Comparison of ENCODE assay signal across 1 cellular context in genomic region chr5:39400711-39401385, GRCh38.
TF ChIP-seq lines count a peak whose summit lies in the region.

No MANE protein-coding gene starts in this region.

TF ChIP-seq in SK-N-SH, 30 proteins besides CTCF, POLR2A, EP300 and RAD21 (continued from another document):
- TF ChIP-seq USF1 (IDR thresholded peaks at IDR 0.05; ENCODE audit: borderline replicate concordance, low read depth), result no peak
- no peak for TF ChIP-seq RFX5 (IDR thresholded peaks at IDR 0.05; ENCODE audit: low read length)
- no peak for TF ChIP-seq TAF1 (IDR thresholded peaks at IDR 0.05; ENCODE audit: borderline replicate concordance, low read depth, low read length)
- no peak for TF ChIP-seq MXI1 (IDR thresholded peaks at IDR 0.05; ENCODE audit: low read depth, low read length)
- TF ChIP-seq EZH2phosphoT487 (IDR thresholded peaks at IDR 0.05; ENCODE audit: borderline replicate concordance, low read depth), result no peak
- no peak for TF ChIP-seq RXRA (IDR thresholded peaks at IDR 0.05; ENCODE audit: borderline replicate concordance, low read depth)
- TF ChIP-seq, protein P1, sequence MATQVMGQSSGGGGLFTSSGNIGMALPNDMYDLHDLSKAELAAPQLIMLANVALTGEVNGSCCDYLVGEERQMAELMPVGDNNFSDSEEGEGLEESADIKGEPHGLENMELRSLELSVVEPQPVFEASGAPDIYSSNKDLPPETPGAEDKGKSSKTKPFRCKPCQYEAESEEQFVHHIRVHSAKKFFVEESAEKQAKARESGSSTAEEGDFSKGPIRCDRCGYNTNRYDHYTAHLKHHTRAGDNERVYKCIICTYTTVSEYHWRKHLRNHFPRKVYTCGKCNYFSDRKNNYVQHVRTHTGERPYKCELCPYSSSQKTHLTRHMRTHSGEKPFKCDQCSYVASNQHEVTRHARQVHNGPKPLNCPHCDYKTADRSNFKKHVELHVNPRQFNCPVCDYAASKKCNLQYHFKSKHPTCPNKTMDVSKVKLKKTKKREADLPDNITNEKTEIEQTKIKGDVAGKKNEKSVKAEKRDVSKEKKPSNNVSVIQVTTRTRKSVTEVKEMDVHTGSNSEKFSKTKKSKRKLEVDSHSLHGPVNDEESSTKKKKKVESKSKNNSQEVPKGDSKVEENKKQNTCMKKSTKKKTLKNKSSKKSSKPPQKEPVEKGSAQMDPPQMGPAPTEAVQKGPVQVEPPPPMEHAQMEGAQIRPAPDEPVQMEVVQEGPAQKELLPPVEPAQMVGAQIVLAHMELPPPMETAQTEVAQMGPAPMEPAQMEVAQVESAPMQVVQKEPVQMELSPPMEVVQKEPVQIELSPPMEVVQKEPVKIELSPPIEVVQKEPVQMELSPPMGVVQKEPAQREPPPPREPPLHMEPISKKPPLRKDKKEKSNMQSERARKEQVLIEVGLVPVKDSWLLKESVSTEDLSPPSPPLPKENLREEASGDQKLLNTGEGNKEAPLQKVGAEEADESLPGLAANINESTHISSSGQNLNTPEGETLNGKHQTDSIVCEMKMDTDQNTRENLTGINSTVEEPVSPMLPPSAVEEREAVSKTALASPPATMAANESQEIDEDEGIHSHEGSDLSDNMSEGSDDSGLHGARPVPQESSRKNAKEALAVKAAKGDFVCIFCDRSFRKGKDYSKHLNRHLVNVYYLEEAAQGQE (IDR thresholded peaks at IDR 0.05; ENCODE audit: low read depth, low read length), result no peak
- no peak for TF ChIP-seq POLR2AphosphoS5 (IDR thresholded peaks at IDR 0.05; ENCODE audit: low read depth, low read length)
- TF ChIP-seq GABPA (IDR thresholded peaks at IDR 0.05; ENCODE audit: low read depth), result no peak
- no peak for TF ChIP-seq TEAD4 (IDR thresholded peaks at IDR 0.05; ENCODE audit: borderline replicate concordance, insufficient read depth)
- TF ChIP-seq NRF1 (IDR thresholded peaks at IDR 0.05; ENCODE audit: low read depth, low read length), result no peak
- TF ChIP-seq CHD2 (IDR thresholded peaks at IDR 0.05; ENCODE audit: low read length, partially characterized antibody), result no peak
- TF ChIP-seq SMC3 (IDR thresholded peaks at IDR 0.05; ENCODE audit: low read depth, low read length), result no peak
- TF ChIP-seq USF2 (IDR thresholded peaks at IDR 0.05; ENCODE audit: borderline replicate concordance, low read depth, low read length), result no peak
- no peak for TF ChIP-seq GATA2 (CRISPR knock-in tag; IDR thresholded peaks at IDR 0.05)
